ENCODE assay signal across 8 cellular contexts in genomic region chr19:11887247-11887617, GRCh38. TPM values are rescaled to one million over a fixed set of nuclear protein-coding genes. Genes with fewer than 3 reads are reported as not detected.
A peak's percentile ranks its signal among the peaks of the same experiment; 100 is the strongest.
DNase-seq lines count a peak whose midpoint lies in the region; ATAC-seq and TF ChIP-seq lines count a peak whose summit lies in the region.

No MANE protein-coding gene starts in this region.

- TF ChIP-seq CTCF in SU-DHL-6 (IDR thresholded peaks at IDR 0.05; ENCODE audit: insufficient read depth, low read length, poor library complexity, severe bottlenecking) (no peak), cardiac muscle cell (IDR thresholded peaks at IDR 0.05; ENCODE audit: low read depth, low read length) (no peak), retinal pigment epithelial cell (conservative IDR thresholded peaks at IDR 0.05; ENCODE audit: low read depth, low read length) (no peak)

- no peaks in the 10 kb centered on the region; the same call in 1 of the 2 replicates for H3K79me2 ChIP-seq in SU-DHL-6 (ENCODE audit: insufficient read depth, low read length)

- H3K27me3 ChIP-seq in SU-DHL-6 (ENCODE audit: low read length) (no peaks in the 10 kb centered on the region), cardiac muscle cell (no peaks in the 10 kb centered on the region)

- H3K27ac ChIP-seq in SU-DHL-6 (ENCODE audit: low read depth, low read length) (no peak overlapping the region), cardiac muscle cell (peak overlapping the region; percentile 94)

- DNase-seq in cardiac muscle cell (ENCODE audit: low read depth in 1 of 2, low spot score in 1 of 2) (no peak), retinal pigment epithelial cell (ENCODE audit: low read depth) (no peak), A172 (ENCODE audit: low spot score) (no peak), GOT3 (lab: John Stamatoyannopoulos, UW) (no peak), NCI-H345 treated with DMSO at 0.1 percent for 48 hours (lab: John Stamatoyannopoulos, UW; ENCODE audit: unreplicated experiment) (no peak)

- peak overlapping the region; percentile 54 for H3K4me2 ChIP-seq in SU-DHL-6 (ENCODE audit: low read depth, low read length, poor library complexity, severe bottlenecking)

- peak overlapping the region; percentile 58; the same call in 1 of the 2 replicates for H3K9ac ChIP-seq in SU-DHL-6 (ENCODE audit: low read length)

- H3K4me3 ChIP-seq in SU-DHL-6 (ENCODE audit: insufficient read depth, low read length, poor library complexity, severe bottlenecking): no peak overlapping the region
- peak overlapping the region; percentile 40 for H3K4me3 ChIP-seq in cardiac muscle cell
- H3K4me3 ChIP-seq in retinal pigment epithelial cell (ENCODE audit: low read length): peak overlapping the region; percentile 86

- ATAC-seq in GM18907 (IDR thresholded peaks at IDR 0.05; ENCODE audit: unreplicated experiment): peak; percentile 11
- ATAC-seq in HG02852 (IDR thresholded peaks at IDR 0.05; ENCODE audit: unreplicated experiment): no peak

- peak overlapping the region; percentile 80 for H2AFZ ChIP-seq in SU-DHL-6 (ENCODE audit: low read depth, low read length, severe bottlenecking)

- H4K20me1 ChIP-seq in SU-DHL-6 (ENCODE audit: low read depth, low read length): no peaks in the 10 kb centered on the region

- H3K9me3 ChIP-seq in SU-DHL-6 (ENCODE audit: insufficient read depth, low read length) (no peaks in the 10 kb centered on the region), cardiac muscle cell (ENCODE audit: low read depth) (no peaks in the 10 kb centered on the region)

- H3K36me3 ChIP-seq in SU-DHL-6 (ENCODE audit: low read length) (no peaks in the 10 kb centered on the region), cardiac muscle cell (no peaks in the 10 kb centered on the region)

- no peaks in the 10 kb centered on the region for H3F3A ChIP-seq in SU-DHL-6 (ENCODE audit: insufficient read depth)

- peaks cover 31% of the 10 kb centered on the region for H3K4me1 ChIP-seq in cardiac muscle cell (ENCODE audit: low read depth)

- no peaks in the 10 kb centered on the region for H3K9me2 ChIP-seq in SU-DHL-6 (replicated peaks; ENCODE audit: insufficient read depth, low read length)

RNA-seq across cellular contexts. Expression of gene ZNF69, which starts 0.3 kb away (rescaled TPM):
- total RNA-seq in cardiac muscle cell: 19.2 and 25.3 TPM in 2 replicates
- polyA plus RNA-seq in cardiac muscle cell: 12.2 and 13.6 TPM in 2 replicates
- total RNA-seq in A172 (2014; rRNA removed; shearing (Covaris generic)): not detected in 2 replicates

RNA-seq across cellular contexts. Expression of gene ZNF700, which starts 37.7 kb away (rescaled TPM):
- 7.6 and 10.3 TPM in 2 replicates for total RNA-seq in cardiac muscle cell
- 3.3 and 6.9 TPM in 2 replicates for polyA plus RNA-seq in cardiac muscle cell
- total RNA-seq in A172 (2014; rRNA removed; shearing (Covaris generic)): 14.7 and 17.6 TPM in 2 replicates

RNA-seq across cellular contexts. Expression of gene ZNF439, which starts 38.7 kb away (rescaled TPM):
- total RNA-seq in cardiac muscle cell: 0.07 and 3.6 TPM in 2 replicates
- 3.0 TPM in 1 of 2 replicates, not detected in the other for polyA plus RNA-seq in cardiac muscle cell
- total RNA-seq in A172 (2014; rRNA removed; shearing (Covaris generic)): 0.14 TPM in 1 of 2 replicates, not detected in the other

Comparison
In these comparisons a context has a peak if more than half of its experiments do, and no peak if none do; other contexts are left out.
1. RNA of gene ZNF69, which starts 0.3 kb away (total RNA-seq): 19.2 to 25.3 TPM in cardiac muscle cell; not detected in A172; every median in the first group is over 10 times any median in the second.